Comparison of ENCODE assay signal across 27 cellular contexts in genomic region chr2:241943209-241943850, GRCh38.
"Had no signal": no experiment of that assay in that cellular context is flagged by ENCODE, and none has a peak within 500 bp of the region (broad histone marks: within the 10 kb centered on the region; RNA-seq: fewer than 3 reads in every experiment).

No MANE protein-coding gene starts in this region.

- H3K27me3 Mint-ChIP-seq: activated CD4-positive, alpha-beta memory T cell treated with anti-CD3 and anti-CD28 coated beads for 36 hours; activated CD4-positive, alpha-beta T cell treated with anti-CD3 and anti-CD28 coated beads for 36 hours; activated naive CD8-positive, alpha-beta T cell treated with anti-CD3 and anti-CD28 coated beads for 36 hours; T-helper 17 cell had no signal

- H3K9me3 Mint-ChIP-seq: activated T-helper 2 cell treated with anti-CD3 and anti-CD28 coated beads, Interferon-gamma antibody, Interleukin-2, Interleukin-4, amounts not matched to agents 10 μg/mL and 5 μg/mL and 100 μg/mL, durations not matched to agents 14 hours and 24 hours and 36 hours had no signal

- H3K4me1 ChIP-seq: adrenal gland, ascending aorta, gastrocnemius medialis, pancreas, psoas muscle had no signal

- H3K4me1 Mint-ChIP-seq: activated CD4-positive, alpha-beta T cell treated with anti-CD3 and anti-CD28 coated beads for 36 hours had no signal

- H3K36me3 Mint-ChIP-seq: brain had no signal

- H3K4me3 ChIP-seq: adrenal gland, ascending aorta, cardiac muscle cell, coronary artery, dorsolateral prefrontal cortex, gastrocnemius medialis, pancreas, psoas muscle, tibial nerve had no signal

- H3K4me3 Mint-ChIP-seq: activated CD4-positive, alpha-beta memory T cell treated with anti-CD3 and anti-CD28 coated beads for 36 hours; activated CD4-positive, alpha-beta T cell treated with anti-CD3 and anti-CD28 coated beads for 36 hours; activated naive CD8-positive, alpha-beta T cell treated with anti-CD3 and anti-CD28 coated beads for 36 hours; brain; T-helper 17 cell; WTC11 had no signal

- ATAC-seq: activated CD4-positive, alpha-beta T cell treated with anti-CD3 and anti-CD28 coated beads for 36 hours; gastrocnemius medialis; pancreas; psoas muscle; SK-N-SH treated with all-trans-retinoic acid at 6 μM for 48 hours; T-helper 17 cell; WTC11 had no signal

- H3K9me3 ChIP-seq: adrenal gland, ascending aorta, gastrocnemius medialis, pancreas, psoas muscle, tibial nerve had no signal

- H3K27me3 ChIP-seq: adrenal gland, ascending aorta, dorsolateral prefrontal cortex, pancreas, tibial nerve had no signal

- H3K36me3 ChIP-seq: adrenal gland, ascending aorta, cardiac muscle cell, gastrocnemius medialis, pancreas, tibial nerve had no signal

- H3K27ac ChIP-seq: ascending aorta, cardiac muscle cell, coronary artery, dorsolateral prefrontal cortex, gastrocnemius medialis, pancreas, psoas muscle, tibial nerve had no signal

- DNase-seq: activated CD4-positive, alpha-beta memory T cell treated with anti-CD3 and anti-CD28 coated beads for 36 hours; activated CD4-positive, alpha-beta T cell treated with anti-CD3 and anti-CD28 coated beads for 36 hours; activated CD8-positive, alpha-beta memory T cell treated with anti-CD3 and anti-CD28 coated beads, Interleukin-2, amount 50 U/mL, for 48 hours; activated naive CD4-positive, alpha-beta T cell treated with Interleukin-2 at 50 U/mL for 16 hours; activated naive CD8-positive, alpha-beta T cell treated with anti-CD3 and anti-CD28 coated beads for 36 hours; activated T-cell treated with anti-CD3 and anti-CD28 coated beads, Interleukin-2, amount 50 U/mL, for 48 hours; effector memory CD4-positive, alpha-beta T cell; erythroblast; gastrocnemius medialis; glutamatergic neuron; mesenchymal stem cell; psoas muscle; stimulated activated CD4-positive, alpha-beta T cell treated with anti-CD3 and anti-CD28 coated beads, Interleukin-2, amount 100 ng/mL, for 48 hours; stimulated activated naive CD4-positive, alpha-beta T cell treated with Interleukin-2 at 50 U/mL for 16 hours; T-helper 17 cell; T1000 had no signal

- H3K27ac Mint-ChIP-seq: activated CD4-positive, alpha-beta memory T cell treated with anti-CD3 and anti-CD28 coated beads for 36 hours; activated CD4-positive, alpha-beta T cell treated with anti-CD3 and anti-CD28 coated beads for 36 hours; activated naive CD8-positive, alpha-beta T cell treated with anti-CD3 and anti-CD28 coated beads for 36 hours; activated T-helper 2 cell treated with anti-CD3 and anti-CD28 coated beads, Interferon-gamma antibody, Interleukin-2, Interleukin-4, amounts not matched to agents 10 μg/mL and 5 μg/mL and 100 μg/mL, durations not matched to agents 14 hours and 24 hours and 36 hours; T-helper 17 cell; WTC11 had no signal
